32 cellular contexts compared by ENCODE assay signal in genomic region chr3:5423076-5423475, GRCh38.
DNase-seq lines count a peak whose midpoint lies in the region; ATAC-seq, FAIRE-seq and TF ChIP-seq lines count a peak whose summit lies in the region.
"Had no signal": no experiment of that assay in that cellular context is flagged by ENCODE, and none has a peak within 500 bp of the region (broad histone marks: within the 10 kb centered on the region; RNA-seq: fewer than 3 reads in every experiment).

No MANE protein-coding gene starts in this region.

- H4K20me1 ChIP-seq in HepG2 (ENCODE audit: insufficient read depth, low read length), result no peaks in the 10 kb centered on the region

- CTCF ChIA-PET in HepG2 (lab: Yijun Ruan, JAX; ENCODE audit: low intra/inter-chr PET ratio, low total read pairs), result no interaction called here

- H3K79me2 ChIP-seq in HepG2 (ENCODE audit: insufficient read depth, low read length), result no peaks in the 10 kb centered on the region

- TF ChIP-seq POLR2A in right lobe of liver (IDR thresholded peaks at IDR 0.05) (no peak), HepG2 (IDR thresholded peaks at IDR 0.05; ENCODE audit: insufficient read depth in 1 of 2, low read depth in 2 of 2, low read length in 2 of 2) (no peak)

- in situ Hi-C loops in HepG2 (cut with HindIII; ENCODE audit: extremely low pct_ligation_motif_present, low pct_unique_long_range_greater_than_20kb), result no loop called here

- H3K4me3 ChIP-seq in right lobe of liver (no peak overlapping the region), HepG2 (replicated peaks in 1 of 3; ENCODE audit: insufficient read depth in 1 of 3, low read depth in 2 of 3, low read length in 3 of 3) (no peak overlapping the region), foreskin fibroblast (ENCODE audit: low read depth in 1 of 2, low read length in 2 of 2) (no peak overlapping the region)
- H3K4me3 ChIP-seq: heart right ventricle, lung, skin epidermis, stomach had no signal

- BruUV-seq in HepG2 (replicated peaks; lab: Mats Ljungman, UMichigan), result no TSS peak

- H3K4me1 ChIP-seq in right lobe of liver (no peaks in the 10 kb centered on the region), HepG2 (ENCODE audit: insufficient read depth, low read length) (no peaks in the 10 kb centered on the region)
- H3K4me1 ChIP-seq: BE2C, foreskin keratinocyte had no signal

- H3K9me3 ChIP-seq in right lobe of liver (no peaks in the 10 kb centered on the region), HepG2 (ENCODE audit: low read length) (no peaks in the 10 kb centered on the region)
- H3K9me3 ChIP-seq: BE2C, stomach had no signal

- FAIRE-seq in HepG2 (lab: Jason Lieb, UNC), result no peak
- FAIRE-seq: keratinocyte had no signal

- no peak for TF ChIP-seq CTCF in right lobe of liver (IDR thresholded peaks at IDR 0.05)
- TF ChIP-seq CTCF in HepG2 (CRISPR knock-in tag; IDR thresholded peaks at IDR 0.05), result no peak
- no peak for TF ChIP-seq CTCF in foreskin fibroblast (IDR thresholded peaks at IDR 0.05; ENCODE audit: low read depth, low read length)

- TF ChIP-seq EP300 in HepG2 (IDR thresholded peaks at IDR 0.05; ENCODE audit: low read depth in 2 of 2, low read length in 2 of 2) (no peak), HepG2 (CRISPR knock-in tag; IDR thresholded peaks at IDR 0.05; ENCODE audit: borderline replicate concordance) (no peak)

- H3K27ac ChIP-seq in right lobe of liver, result no peak overlapping the region
- no peak overlapping the region for H3K27ac ChIP-seq in HepG2 (ENCODE audit: extremely low read length, insufficient read depth, low read length)
- H3K27ac ChIP-seq: foreskin keratinocyte, RWPE1, skin epidermis, stomach, WERI-Rb-1 had no signal

- H3K27me3 ChIP-seq in right lobe of liver, result no peaks in the 10 kb centered on the region
- no peaks in the 10 kb centered on the region for H3K27me3 ChIP-seq in HepG2 (ENCODE audit: control insufficient read depth in 1 of 2, insufficient read depth in 2 of 2, low read length in 2 of 2)
- H3K27me3 ChIP-seq: BE2C, foreskin keratinocyte, heart right ventricle, stomach had no signal

- DNase-seq in right lobe of liver (no peak), HepG2 (ENCODE audit: low spot score) (no peak), UCSD-AML1 (lab: John Stamatoyannopoulos, UW; ENCODE audit: unreplicated experiment) (peak; percentile 22), myocyte (ENCODE audit: low read depth) (peak; percentile 9), SK-N-DZ (ENCODE audit: low spot score) (no peak), foreskin fibroblast (no peak)
- DNase-seq: activated CD4-positive, alpha-beta T cell treated with anti-CD3 and anti-CD28 coated beads for 4 hours; activated CD8-positive, alpha-beta memory T cell treated with anti-CD3 and anti-CD28 coated beads for 24 hours; activated naive CD4-positive, alpha-beta T cell treated with anti-CD3 and anti-CD28 coated beads, Interleukin-2, amount 50 U/mL, for 16 hours; activated T-cell treated with anti-CD3 and anti-CD28 coated beads for 4 hours; BE2C; cerebellar nuclear complex; DMS153; foreskin keratinocyte; HCEC 1CT; heart right ventricle; IMR-90; NCI-H1092 treated with DMSO at 0.1 percent for 48 hours; NCI-H187; NCI-H2171; NCI-H510A; stimulated activated CD4-positive, alpha-beta T cell treated with anti-CD3 and anti-CD28 coated beads, Interleukin-1b, Interleukin-23, amount 100 ng/mL, for 48 hours; stomach; WERI-Rb-1 had no signal

- H3K9ac ChIP-seq in HepG2 (ENCODE audit: insufficient read depth, low read depth, low read length), result no peak overlapping the region

- H3K4me2 ChIP-seq in HepG2 (ENCODE audit: low read depth, low read length), result no peak overlapping the region

- WGBS in right lobe of liver (ENCODE audit: insufficient coverage, low coverage, low lambda C conversion rate, missing lambda C conversion rate), result 45% methylated on average over 4 of the region's 4 CpGs
- 41% methylated on average over 4 of the region's 4 CpGs for WGBS in HepG2 (ENCODE audit: low lambda C conversion rate)

- intact Hi-C loops in right lobe of liver (cut with DNase I), result no loop called here
- intact Hi-C loops in HepG2 (cut with micrococcal nuclease; ENCODE audit: unreplicated experiment), result no loop called here

- H2AFZ ChIP-seq in HepG2 (ENCODE audit: low read length), result no peak overlapping the region

- ATAC-seq in right lobe of liver, result peak; percentile 45 to 61 (median 52)
- no peak for ATAC-seq in HepG2
- no peak for ATAC-seq in HG02884 (IDR thresholded peaks at IDR 0.05; ENCODE audit: unreplicated experiment)
- ATAC-seq: esophagus mucosa; foreskin keratinocyte; natural killer cell treated with Interleukin-12 subunit alpha and Interleukin-12 subunit beta and Interleukin-15 and Interleukin-18, amount 100 ng/mL, for 72 hours; SK-N-SH treated with all-trans-retinoic acid at 6 μM for 48 hours had no signal

- POLR2A ChIA-PET in HepG2 (lab: Yijun Ruan, JAX), result no interaction called here

- H3K36me3 ChIP-seq in right lobe of liver, result no peaks in the 10 kb centered on the region
- no peaks in the 10 kb centered on the region for H3K36me3 ChIP-seq in HepG2 (replicated peaks in 1 of 2; ENCODE audit: control insufficient read depth in 1 of 2, insufficient read depth in 2 of 2, low read length in 2 of 2)
- H3K36me3 ChIP-seq: BE2C, heart right ventricle, stomach, WERI-Rb-1 had no signal

- no peak for TF ChIP-seq RAD21 in HepG2 (CRISPR knock-in tag; IDR thresholded peaks at IDR 0.05)

TF ChIP-seq in HepG2, 621 proteins besides CTCF, POLR2A, EP300 and RAD21 (continues in another document):
- no peak for TF ChIP-seq SAFB2 (CRISPR knock-in tag; IDR thresholded peaks at IDR 0.05; ENCODE audit: borderline replicate concordance, low read depth)
- no peak for TF ChIP-seq ATF7 (IDR thresholded peaks at IDR 0.05)
- TF ChIP-seq ATF7 (CRISPR knock-in tag; IDR thresholded peaks at IDR 0.05), result no peak
- no peak for TF ChIP-seq PHF20 (CRISPR knock-in tag; IDR thresholded peaks at IDR 0.05)
- TF ChIP-seq ZC3H4 (CRISPR knock-in tag; IDR thresholded peaks at IDR 0.05; ENCODE audit: borderline replicate concordance), result no peak
- TF ChIP-seq, protein P1, sequence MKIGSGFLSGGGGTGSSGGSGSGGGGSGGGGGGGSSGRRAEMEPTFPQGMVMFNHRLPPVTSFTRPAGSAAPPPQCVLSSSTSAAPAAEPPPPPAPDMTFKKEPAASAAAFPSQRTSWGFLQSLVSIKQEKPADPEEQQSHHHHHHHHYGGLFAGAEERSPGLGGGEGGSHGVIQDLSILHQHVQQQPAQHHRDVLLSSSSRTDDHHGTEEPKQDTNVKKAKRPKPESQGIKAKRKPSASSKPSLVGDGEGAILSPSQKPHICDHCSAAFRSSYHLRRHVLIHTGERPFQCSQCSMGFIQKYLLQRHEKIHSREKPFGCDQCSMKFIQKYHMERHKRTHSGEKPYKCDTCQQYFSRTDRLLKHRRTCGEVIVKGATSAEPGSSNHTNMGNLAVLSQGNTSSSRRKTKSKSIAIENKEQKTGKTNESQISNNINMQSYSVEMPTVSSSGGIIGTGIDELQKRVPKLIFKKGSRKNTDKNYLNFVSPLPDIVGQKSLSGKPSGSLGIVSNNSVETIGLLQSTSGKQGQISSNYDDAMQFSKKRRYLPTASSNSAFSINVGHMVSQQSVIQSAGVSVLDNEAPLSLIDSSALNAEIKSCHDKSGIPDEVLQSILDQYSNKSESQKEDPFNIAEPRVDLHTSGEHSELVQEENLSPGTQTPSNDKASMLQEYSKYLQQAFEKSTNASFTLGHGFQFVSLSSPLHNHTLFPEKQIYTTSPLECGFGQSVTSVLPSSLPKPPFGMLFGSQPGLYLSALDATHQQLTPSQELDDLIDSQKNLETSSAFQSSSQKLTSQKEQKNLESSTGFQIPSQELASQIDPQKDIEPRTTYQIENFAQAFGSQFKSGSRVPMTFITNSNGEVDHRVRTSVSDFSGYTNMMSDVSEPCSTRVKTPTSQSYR (CRISPR knock-in tag; IDR thresholded peaks at IDR 0.05; ENCODE audit: borderline replicate concordance), result no peak
- TF ChIP-seq KMT2A (CRISPR knock-in tag; IDR thresholded peaks at IDR 0.05), result no peak
- TF ChIP-seq NCOA1 (CRISPR knock-in tag; IDR thresholded peaks at IDR 0.05), result no peak
- no peak for TF ChIP-seq POGK (CRISPR knock-in tag; conservative IDR thresholded peaks at IDR 0.05)
- no peak for TF ChIP-seq ZBTB33 (CRISPR knock-in tag; IDR thresholded peaks at IDR 0.05)
- no peak for TF ChIP-seq ZNF747 (CRISPR knock-in tag; IDR thresholded peaks at IDR 0.05; ENCODE audit: borderline replicate concordance)

Comparison
In these comparisons a context has a peak if more than half of its experiments do, and no peak if none do; other contexts are left out.
1. ATAC-seq: peak in right lobe of liver (4 of 4); none in HepG2 (single experiment) and HG02884 (single experiment).
2. DNase-seq: peak in UCSD-AML1 (single experiment) and myocyte (single experiment); none in right lobe of liver (0 of 3), HepG2 (single experiment), SK-N-DZ (single experiment) and foreskin fibroblast (0 of 2).